Comparison of ENCODE assay signal across 24 cellular contexts in genomic region chr18:5601188-5601624, GRCh38. TPM values are rescaled to one million over a fixed set of nuclear protein-coding genes. Genes with fewer than 3 reads are reported as not detected.
DNase-seq lines count a peak whose midpoint lies in the region; ATAC-seq and TF ChIP-seq lines count a peak whose summit lies in the region.
"Had no signal": no experiment of that assay in that cellular context is flagged by ENCODE, and none has a peak within 500 bp of the region (broad histone marks: within the 10 kb centered on the region; RNA-seq: fewer than 3 reads in every experiment).

No MANE protein-coding gene starts in this region.

- ATAC-seq in omental fat pad (ENCODE audit: low FRiP score) (peak; percentile 59), HG03159 (IDR thresholded peaks at IDR 0.05; ENCODE audit: unreplicated experiment) (no peak), HG03521 (IDR thresholded peaks at IDR 0.05; ENCODE audit: unreplicated experiment) (no peak)
- ATAC-seq: activated T-cell treated with anti-CD3 and anti-CD28 coated beads, Interleukin-2, amount 50 U/mL, for 4 hours; heart left ventricle; naive thymus-derived CD8-positive, alpha-beta T cell; Panc1 had no signal

- H3K36me3 ChIP-seq in adipocyte (ENCODE audit: control insufficient read depth, insufficient read depth, low read length, severe bottlenecking) = no peaks in the 10 kb centered on the region
- H3K36me3 ChIP-seq: adrenal gland, heart left ventricle, uterus had no signal

- in situ Hi-C loops in G401 (cut with HindIII; ENCODE audit: low sequenced_read_pairs) = no loop called here

- peak overlapping the region; percentile 38 for H3K9ac ChIP-seq in adipocyte (ENCODE audit: low read length)

- no peak overlapping the region for H3K4me3 ChIP-seq in adipocyte (ENCODE audit: low read length)
- H3K4me3 ChIP-seq: adrenal gland, heart left ventricle, uterus had no signal

- no peaks in the 10 kb centered on the region for H3K27me3 ChIP-seq in adipocyte (replicated peaks; ENCODE audit: control insufficient read depth, insufficient read depth, low read length)
- H3K27me3 ChIP-seq: adrenal gland, heart left ventricle, uterus had no signal

- no peaks in the 10 kb centered on the region for H3K9me3 ChIP-seq in adipocyte (ENCODE audit: control insufficient read depth, low read length)
- H3K9me3 ChIP-seq: adrenal gland, heart left ventricle, uterus had no signal

- peaks cover 15% of the 10 kb centered on the region for H3K4me1 ChIP-seq in adipocyte (ENCODE audit: control insufficient read depth, insufficient read depth, low read length)
- H3K4me1 ChIP-seq: uterus had no signal

- no peak for TF ChIP-seq CTCF in omental fat pad (IDR thresholded peaks at IDR 0.05)

- DNase-seq in G401 (ENCODE audit: low spot score) (peak; percentile 39), adipocyte (ENCODE audit: low read depth) (no peak), left kidney (ENCODE audit: low read depth, low spot score) (peak; percentile 80), omental fat pad (ENCODE audit: low spot score) (no peak), NCI-H1694 (lab: John Stamatoyannopoulos, UW) (no peak)
- no peak for DNase-seq in stimulated activated CD4-positive, alpha-beta T cell treated with anti-CD3 and anti-CD28 coated beads, Interleukin-4, amount 100 ng/mL, for 4 hours
- DNase-seq: activated CD4-positive, alpha-beta T cell treated with anti-CD3 and anti-CD28 coated beads, Interleukin-2, amount 10 ng/mL, durations not matched to agents 24 days and 14 days; activated naive CD4-positive, alpha-beta T cell treated with Interleukin-2 at 50 U/mL for 16 hours; activated T-cell treated with anti-CD3 and anti-CD28 coated beads, Interleukin-2, amount 50 U/mL, for 4 hours; adrenal gland; CD4-positive, CD25-positive, alpha-beta regulatory T cell; GOT3; heart left ventricle; IMR-90; naive thymus-derived CD8-positive, alpha-beta T cell; NCI-H510A; SIG-M5; stimulated activated CD4-positive, alpha-beta T cell treated with anti-CD3 and anti-CD28 coated beads, Interleukin-2, amount 100 ng/mL, for 48 hours; SW 1271; T-helper 9 cell; uterus had no signal

RNA-seq across cellular contexts. Expression of gene EPB41L3, which starts 57.4 kb away (rescaled TPM):
- 0.07 TPM in 1 of 2 replicates, not detected in the other for total RNA-seq in G401 (2014; rRNA removed; shearing (Covaris generic))
- 100 to 1,000 TPM; 138 to 319 (median 184) TPM for total RNA-seq in omental fat pad

Comparison
In these comparisons a context has a peak if more than half of its experiments do, and no peak if none do; other contexts are left out.
1. DNase-seq: peak in G401 (single experiment) and left kidney (single experiment); none in adipocyte (single experiment), omental fat pad (single experiment), stimulated activated CD4-positive, alpha-beta T cell treated with anti-CD3 and anti-CD28 coated beads, Interleukin-4, amount 100 ng/mL, for 4 hours (0 of 2) and NCI-H1694 (single experiment).
2. RNA of gene EPB41L3, which starts 57.4 kb away (total RNA-seq): 138 to 319 TPM in omental fat pad; 0.07 TPM in G401; every median in the first group is over 100 times any median in the second.